ENCODE assay signal across 2 cellular contexts in the genomic region with DNA sequence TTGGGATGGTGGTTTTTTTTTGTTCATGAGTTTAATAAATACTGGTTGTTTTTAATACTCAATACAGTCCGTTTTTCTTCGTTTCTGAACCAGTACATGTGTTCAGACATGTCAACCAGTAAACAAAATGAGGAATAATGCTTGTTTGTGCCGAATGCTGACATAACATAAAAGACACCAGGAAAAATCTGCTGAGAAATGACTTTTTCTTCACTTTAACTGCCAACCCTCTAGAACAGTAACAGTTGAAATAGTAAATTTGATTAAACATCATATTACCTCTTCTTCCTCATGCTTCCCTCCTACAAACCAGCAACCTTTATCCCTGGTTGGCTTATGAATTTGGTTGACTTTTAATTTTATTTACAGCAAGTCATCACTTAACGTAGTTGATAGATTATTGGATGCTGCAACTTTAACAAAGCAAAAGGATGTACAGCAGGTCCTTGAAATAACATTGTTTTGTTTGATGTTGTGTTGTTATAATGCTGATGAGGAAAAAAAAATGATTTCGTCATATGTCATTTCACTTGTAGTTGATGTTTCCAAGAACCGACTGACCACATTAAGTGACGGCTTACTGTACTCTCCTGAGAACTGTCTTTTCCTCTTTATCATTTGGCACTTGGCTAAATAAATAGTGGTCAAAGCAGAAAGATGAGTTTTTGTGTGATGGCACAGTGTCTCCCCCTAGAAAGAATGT.
A peak's percentile ranks its signal among the peaks of the same experiment; 100 is the strongest.
TF ChIP-seq lines count a peak whose summit lies in the region.

No MANE protein-coding gene starts in this region.

TF ChIP-seq in HepG2, 621 proteins besides CTCF, POLR2A, EP300 and RAD21 (continued from another document):
- TF ChIP-seq, protein P1, sequence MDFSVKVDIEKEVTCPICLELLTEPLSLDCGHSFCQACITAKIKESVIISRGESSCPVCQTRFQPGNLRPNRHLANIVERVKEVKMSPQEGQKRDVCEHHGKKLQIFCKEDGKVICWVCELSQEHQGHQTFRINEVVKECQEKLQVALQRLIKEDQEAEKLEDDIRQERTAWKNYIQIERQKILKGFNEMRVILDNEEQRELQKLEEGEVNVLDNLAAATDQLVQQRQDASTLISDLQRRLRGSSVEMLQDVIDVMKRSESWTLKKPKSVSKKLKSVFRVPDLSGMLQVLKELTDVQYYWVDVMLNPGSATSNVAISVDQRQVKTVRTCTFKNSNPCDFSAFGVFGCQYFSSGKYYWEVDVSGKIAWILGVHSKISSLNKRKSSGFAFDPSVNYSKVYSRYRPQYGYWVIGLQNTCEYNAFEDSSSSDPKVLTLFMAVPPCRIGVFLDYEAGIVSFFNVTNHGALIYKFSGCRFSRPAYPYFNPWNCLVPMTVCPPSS (IDR thresholded peaks at IDR 0.05), result no peak
- TF ChIP-seq MAFK (conservative IDR thresholded peaks at IDR 0.05 in 1 of 2, IDR thresholded peaks at IDR 0.05 in 1 of 2; ENCODE audit: low read length in 2 of 2), result peak; percentile 21 to 64; a peak in 2 of 4 replicates

TF ChIP-seq in K562, 482 proteins besides CTCF, POLR2A, EP300 and RAD21 (continued from another document):
- TF ChIP-seq, protein P2, sequence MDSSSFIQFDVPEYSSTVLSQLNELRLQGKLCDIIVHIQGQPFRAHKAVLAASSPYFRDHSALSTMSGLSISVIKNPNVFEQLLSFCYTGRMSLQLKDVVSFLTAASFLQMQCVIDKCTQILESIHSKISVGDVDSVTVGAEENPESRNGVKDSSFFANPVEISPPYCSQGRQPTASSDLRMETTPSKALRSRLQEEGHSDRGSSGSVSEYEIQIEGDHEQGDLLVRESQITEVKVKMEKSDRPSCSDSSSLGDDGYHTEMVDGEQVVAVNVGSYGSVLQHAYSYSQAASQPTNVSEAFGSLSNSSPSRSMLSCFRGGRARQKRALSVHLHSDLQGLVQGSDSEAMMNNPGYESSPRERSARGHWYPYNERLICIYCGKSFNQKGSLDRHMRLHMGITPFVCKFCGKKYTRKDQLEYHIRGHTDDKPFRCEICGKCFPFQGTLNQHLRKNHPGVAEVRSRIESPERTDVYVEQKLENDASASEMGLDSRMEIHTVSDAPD (CRISPR knock-in tag; IDR thresholded peaks at IDR 0.05), result no peak
- TF ChIP-seq TFAM (CRISPR knock-in tag; conservative IDR thresholded peaks at IDR 0.05) (no peak), ZNF384 (IDR thresholded peaks at IDR 0.05; ENCODE audit: low read depth, low read length) (no peak), LARP7 (IDR thresholded peaks at IDR 0.05) (no peak), CEBPG (CRISPR knock-in tag; IDR thresholded peaks at IDR 0.05) (no peak), CEBPG (tag; conservative IDR thresholded peaks at IDR 0.05 in 1 of 2, IDR thresholded peaks at IDR 0.05 in 1 of 2) (peak in 1 of 2 experiments; percentile 69; a peak in 2 of 4 replicates), MAFG (tag; conservative IDR thresholded peaks at IDR 0.05) (peak; percentile 18; the same call in 1 of the 2 replicates), BMI1 (IDR thresholded peaks at IDR 0.05; ENCODE audit: low read length) (no peak), C11orf30 (IDR thresholded peaks at IDR 0.05; ENCODE audit: low read depth) (peak; percentile 58; the same call in 1 of the 2 replicates), TRIM28 (IDR thresholded peaks at IDR 0.05) (no peak), ZNF41 (CRISPR knock-in tag; conservative IDR thresholded peaks at IDR 0.05) (no peak), ZNF253 (CRISPR knock-in tag; conservative IDR thresholded peaks at IDR 0.05) (no peak), MAZ (CRISPR knock-in tag; conservative IDR thresholded peaks at IDR 0.05 in 1 of 2, IDR thresholded peaks at IDR 0.05 in 1 of 2) (no peak)
